ENCODE assay signal across 2 cellular contexts in the genomic region with DNA sequence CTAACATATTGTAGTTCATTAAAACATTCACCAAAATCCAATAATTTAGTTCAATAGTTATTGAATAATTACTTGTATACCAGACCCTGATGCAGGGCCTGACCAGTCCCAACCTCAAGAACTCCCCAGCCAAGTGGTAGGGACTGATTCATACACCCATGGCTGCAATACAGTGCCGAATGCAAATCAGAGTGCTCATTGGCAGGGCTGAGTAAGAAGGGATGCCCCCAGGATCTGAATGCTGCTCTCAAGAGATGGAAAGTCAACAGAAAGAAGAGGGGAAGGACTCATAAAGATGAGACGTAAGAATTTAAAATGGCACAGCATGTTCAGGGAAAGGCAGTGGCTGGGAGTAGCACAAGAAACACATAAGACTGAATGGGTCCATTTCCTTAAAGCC.
TF ChIP-seq lines count a peak whose summit lies in the region.

No MANE protein-coding gene starts in this region.

TF ChIP-seq in endothelial cell of umbilical vein, 7 proteins besides CTCF, POLR2A, EP300 and RAD21:
- TF ChIP-seq POLR2AphosphoS5 (IDR thresholded peaks at IDR 0.05; ENCODE audit: insufficient read depth, low read depth, low read length) (no peak), JUN (IDR thresholded peaks at IDR 0.05; ENCODE audit: borderline replicate concordance, insufficient read depth, insufficient read length, low read depth) (no peak), EZH2 (IDR thresholded peaks at IDR 0.05; ENCODE audit: borderline replicate concordance, low read depth, low read length, severe bottlenecking) (no peak)
- TF ChIP-seq, protein P1, sequence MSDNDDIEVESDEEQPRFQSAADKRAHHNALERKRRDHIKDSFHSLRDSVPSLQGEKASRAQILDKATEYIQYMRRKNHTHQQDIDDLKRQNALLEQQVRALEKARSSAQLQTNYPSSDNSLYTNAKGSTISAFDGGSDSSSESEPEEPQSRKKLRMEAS (IDR thresholded peaks at IDR 0.05; ENCODE audit: insufficient read depth, insufficient read length) = no peak

TF ChIP-seq in SK-N-SH, 30 proteins besides CTCF, POLR2A, EP300 and RAD21 (continued from another document):
- no peak for TF ChIP-seq FOSL2 (IDR thresholded peaks at IDR 0.05; ENCODE audit: borderline replicate concordance, low read depth)
- TF ChIP-seq POLR2AphosphoS5 (IDR thresholded peaks at IDR 0.05; ENCODE audit: low read depth, low read length) = no peak
- no peak for TF ChIP-seq YY1 (IDR thresholded peaks at IDR 0.05; ENCODE audit: low read depth)
- no peak for TF ChIP-seq SMC3 (IDR thresholded peaks at IDR 0.05; ENCODE audit: low read depth, low read length)
- no peak for TF ChIP-seq TEAD4 (IDR thresholded peaks at IDR 0.05; ENCODE audit: borderline replicate concordance, insufficient read depth)
- TF ChIP-seq PBX3 (IDR thresholded peaks at IDR 0.05) = no peak
- TF ChIP-seq NRF1 (IDR thresholded peaks at IDR 0.05; ENCODE audit: low read depth, low read length) = no peak
- no peak for TF ChIP-seq MXI1 (IDR thresholded peaks at IDR 0.05; ENCODE audit: low read depth, low read length)
- TF ChIP-seq MEF2A (IDR thresholded peaks at IDR 0.05; ENCODE audit: borderline replicate concordance, low read depth) = no peak
- no peak for TF ChIP-seq EZH2phosphoT487 (IDR thresholded peaks at IDR 0.05; ENCODE audit: borderline replicate concordance, low read depth)
- TF ChIP-seq JUND (IDR thresholded peaks at IDR 0.05) = no peak
- no peak for TF ChIP-seq GABPA (IDR thresholded peaks at IDR 0.05; ENCODE audit: low read depth)
- no peak for TF ChIP-seq NFIC (IDR thresholded peaks at IDR 0.05; ENCODE audit: borderline replicate concordance)
- TF ChIP-seq, protein P1 (IDR thresholded peaks at IDR 0.05; ENCODE audit: low read depth) = no peak
